1 cellular context compared by ENCODE assay signal in genomic region chr14:68936980-68937379, GRCh38.
A peak's percentile ranks its signal among the peaks of the same experiment; 100 is the strongest.
TF ChIP-seq lines count a peak whose summit lies in the region.

No MANE protein-coding gene starts in this region.

TF ChIP-seq in K562, 482 proteins besides CTCF, POLR2A, EP300 and RAD21:
- no peak for TF ChIP-seq SMAD2 (IDR thresholded peaks at IDR 0.05; ENCODE audit: low read depth, low read length)
- TF ChIP-seq ZNF384 (IDR thresholded peaks at IDR 0.05; ENCODE audit: low read depth, low read length), result peak; percentile 83
- TF ChIP-seq ZBTB40 (IDR thresholded peaks at IDR 0.05), result peak; percentile 90
- TF ChIP-seq ZBTB40 (CRISPR knock-in tag; IDR thresholded peaks at IDR 0.05), result peak; percentile 90
- TF ChIP-seq ZNF41 (CRISPR knock-in tag; conservative IDR thresholded peaks at IDR 0.05), result no peak
- no peak for TF ChIP-seq TEAD4 (IDR thresholded peaks at IDR 0.05; ENCODE audit: low read length)
- no peak for TF ChIP-seq TEAD4 (CRISPR knock-in tag; IDR thresholded peaks at IDR 0.05; ENCODE audit: borderline replicate concordance)
- no peak for TF ChIP-seq POLR2AphosphoS5 (IDR thresholded peaks at IDR 0.05; ENCODE audit: control insufficient read depth, insufficient read depth, low read depth, low read length)
- TF ChIP-seq ZNF398 (CRISPR knock-in tag; IDR thresholded peaks at IDR 0.05), result no peak
- no peak for TF ChIP-seq ZNF79 (CRISPR knock-in tag; IDR thresholded peaks at IDR 0.05; ENCODE audit: low read depth)
